Comparison of ENCODE assay signal across 1 cellular context in the genomic region with DNA sequence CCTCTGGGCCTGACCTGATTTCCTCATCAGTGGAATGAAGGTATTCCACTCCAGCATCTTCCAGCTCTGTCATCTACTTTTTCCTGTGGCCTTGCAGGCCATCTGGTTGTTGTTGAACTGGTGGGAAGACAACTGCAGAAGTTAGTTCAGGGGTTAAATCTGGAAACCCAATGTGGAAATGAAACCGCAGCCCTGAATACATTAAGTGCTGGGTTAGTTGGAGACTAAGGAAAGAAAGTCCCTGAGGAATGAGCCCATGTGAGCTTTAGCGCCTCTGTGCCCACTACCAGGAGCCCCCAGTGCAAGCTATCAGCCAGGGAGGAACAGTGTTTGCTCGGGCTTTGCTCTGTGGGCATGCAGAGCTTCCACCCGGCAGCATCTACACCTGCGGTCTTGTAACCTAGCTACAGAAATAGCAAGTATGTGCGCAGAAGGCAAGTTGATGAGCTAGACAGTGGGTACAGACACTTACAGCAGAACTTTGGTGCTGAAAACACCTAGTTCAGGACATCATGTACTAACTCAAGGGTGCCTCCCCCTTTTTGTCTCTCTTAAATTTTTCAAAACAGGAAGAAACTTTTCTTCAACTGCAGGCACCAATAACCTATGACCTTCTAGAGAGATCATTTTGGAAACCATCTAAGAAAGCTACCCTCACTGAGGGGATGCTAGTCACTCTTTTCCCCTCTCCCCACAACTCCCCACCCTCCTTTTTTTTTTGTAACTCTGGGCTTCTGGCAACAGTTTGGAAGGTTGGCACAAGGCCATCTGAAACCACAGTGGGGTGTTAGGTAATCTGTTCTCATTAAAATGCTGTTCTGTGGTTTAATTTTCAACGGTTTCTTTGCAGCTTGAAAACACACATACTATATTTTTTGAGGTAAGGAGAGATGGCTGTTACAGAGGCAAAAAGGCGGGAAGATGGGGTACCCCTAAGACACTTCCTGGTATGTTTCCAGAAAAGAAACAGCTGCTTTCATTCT.
TF ChIP-seq lines count a peak whose summit lies in the region.

No MANE protein-coding gene starts in this region.

TF ChIP-seq in GM12878, 131 proteins besides CTCF, POLR2A, EP300 and RAD21 (continued from another document and continues in another):
- peak; percentile 51; the same call in 1 of the 2 replicates for TF ChIP-seq BCL11A (IDR thresholded peaks at IDR 0.05; ENCODE audit: low read depth, low read length)
- no peak for TF ChIP-seq HDAC6 (IDR thresholded peaks at IDR 0.05; ENCODE audit: unreplicated experiment)
- TF ChIP-seq, protein P1, sequence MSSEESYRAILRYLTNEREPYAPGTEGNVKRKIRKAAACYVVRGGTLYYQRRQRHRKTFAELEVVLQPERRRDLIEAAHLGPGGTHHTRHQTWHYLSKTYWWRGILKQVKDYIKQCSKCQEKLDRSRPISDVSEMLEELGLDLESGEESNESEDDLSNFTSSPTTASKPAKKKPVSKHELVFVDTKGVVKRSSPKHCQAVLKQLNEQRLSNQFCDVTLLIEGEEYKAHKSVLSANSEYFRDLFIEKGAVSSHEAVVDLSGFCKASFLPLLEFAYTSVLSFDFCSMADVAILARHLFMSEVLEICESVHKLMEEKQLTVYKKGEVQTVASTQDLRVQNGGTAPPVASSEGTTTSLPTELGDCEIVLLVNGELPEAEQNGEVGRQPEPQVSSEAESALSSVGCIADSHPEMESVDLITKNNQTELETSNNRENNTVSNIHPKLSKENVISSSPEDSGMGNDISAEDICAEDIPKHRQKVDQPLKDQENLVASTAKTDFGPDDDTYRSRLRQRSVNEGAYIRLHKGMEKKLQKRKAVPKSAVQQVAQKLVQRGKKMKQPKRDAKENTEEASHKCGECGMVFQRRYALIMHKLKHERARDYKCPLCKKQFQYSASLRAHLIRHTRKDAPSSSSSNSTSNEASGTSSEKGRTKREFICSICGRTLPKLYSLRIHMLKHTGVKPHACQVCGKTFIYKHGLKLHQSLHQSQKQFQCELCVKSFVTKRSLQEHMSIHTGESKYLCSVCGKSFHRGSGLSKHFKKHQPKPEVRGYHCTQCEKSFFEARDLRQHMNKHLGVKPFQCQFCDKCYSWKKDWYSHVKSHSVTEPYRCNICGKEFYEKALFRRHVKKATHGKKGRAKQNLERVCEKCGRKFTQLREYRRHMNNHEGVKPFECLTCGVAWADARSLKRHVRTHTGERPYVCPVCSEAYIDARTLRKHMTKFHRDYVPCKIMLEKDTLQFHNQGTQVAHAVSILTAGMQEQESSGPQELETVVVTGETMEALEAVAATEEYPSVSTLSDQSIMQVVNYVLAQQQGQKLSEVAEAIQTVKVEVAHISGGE (CRISPR knock-in tag; IDR thresholded peaks at IDR 0.05), result no peak
- TF ChIP-seq, protein P2, sequence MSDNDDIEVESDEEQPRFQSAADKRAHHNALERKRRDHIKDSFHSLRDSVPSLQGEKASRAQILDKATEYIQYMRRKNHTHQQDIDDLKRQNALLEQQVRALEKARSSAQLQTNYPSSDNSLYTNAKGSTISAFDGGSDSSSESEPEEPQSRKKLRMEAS (IDR thresholded peaks at IDR 0.05; ENCODE audit: low read depth, low read length), result no peak; the same call in 1 of the 2 replicates
- TF ChIP-seq KLF5 (IDR thresholded peaks at IDR 0.05; ENCODE audit: partially characterized antibody), result peak; percentile 78
- TF ChIP-seq ATF7 (IDR thresholded peaks at IDR 0.05; ENCODE audit: low read depth), result peak; percentile 73; the same call in 1 of the 2 replicates
- TF ChIP-seq, protein P3, sequence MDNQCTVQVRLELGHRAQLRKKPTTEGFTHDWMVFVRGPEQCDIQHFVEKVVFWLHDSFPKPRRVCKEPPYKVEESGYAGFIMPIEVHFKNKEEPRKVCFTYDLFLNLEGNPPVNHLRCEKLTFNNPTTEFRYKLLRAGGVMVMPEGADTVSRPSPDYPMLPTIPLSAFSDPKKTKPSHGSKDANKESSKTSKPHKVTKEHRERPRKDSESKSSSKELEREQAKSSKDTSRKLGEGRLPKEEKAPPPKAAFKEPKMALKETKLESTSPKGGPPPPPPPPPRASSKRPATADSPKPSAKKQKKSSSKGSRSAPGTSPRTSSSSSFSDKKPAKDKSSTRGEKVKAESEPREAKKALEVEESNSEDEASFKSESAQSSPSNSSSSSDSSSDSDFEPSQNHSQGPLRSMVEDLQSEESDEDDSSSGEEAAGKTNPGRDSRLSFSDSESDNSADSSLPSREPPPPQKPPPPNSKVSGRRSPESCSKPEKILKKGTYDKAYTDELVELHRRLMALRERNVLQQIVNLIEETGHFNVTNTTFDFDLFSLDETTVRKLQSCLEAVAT (IDR thresholded peaks at IDR 0.05), result peak; percentile 61; the same call in 1 of the 2 replicates
- peak; percentile 54; the same call in 1 of the 2 replicates for TF ChIP-seq TCF12 (IDR thresholded peaks at IDR 0.05; ENCODE audit: low read depth, low read length)
- peak; percentile 84 for TF ChIP-seq IKZF1 (conservative IDR thresholded peaks at IDR 0.05)
- TF ChIP-seq TAF1 (IDR thresholded peaks at IDR 0.05; ENCODE audit: borderline replicate concordance, low read depth, low read length), result no peak
- no peak for TF ChIP-seq FOS (IDR thresholded peaks at IDR 0.05; ENCODE audit: borderline replicate concordance, extremely low read depth, insufficient read length)
- no peak for TF ChIP-seq ZNF217 (IDR thresholded peaks at IDR 0.05)
- TF ChIP-seq ESRRA (IDR thresholded peaks at IDR 0.05; ENCODE audit: low read length), result peak; percentile 63; the same call in 1 of the 2 replicates
- no peak for TF ChIP-seq NFYA (IDR thresholded peaks at IDR 0.05; ENCODE audit: borderline replicate concordance, low read depth, low read length)
- no peak for TF ChIP-seq RELA (IDR thresholded peaks at IDR 0.05; ENCODE audit: borderline replicate concordance, partially characterized antibody)
- no peak for TF ChIP-seq MTA3 (IDR thresholded peaks at IDR 0.05; ENCODE audit: borderline replicate concordance, low read length)
- no peak for TF ChIP-seq NRF1 (conservative IDR thresholded peaks at IDR 0.05; ENCODE audit: low read depth, low read length)
- TF ChIP-seq, protein P4, sequence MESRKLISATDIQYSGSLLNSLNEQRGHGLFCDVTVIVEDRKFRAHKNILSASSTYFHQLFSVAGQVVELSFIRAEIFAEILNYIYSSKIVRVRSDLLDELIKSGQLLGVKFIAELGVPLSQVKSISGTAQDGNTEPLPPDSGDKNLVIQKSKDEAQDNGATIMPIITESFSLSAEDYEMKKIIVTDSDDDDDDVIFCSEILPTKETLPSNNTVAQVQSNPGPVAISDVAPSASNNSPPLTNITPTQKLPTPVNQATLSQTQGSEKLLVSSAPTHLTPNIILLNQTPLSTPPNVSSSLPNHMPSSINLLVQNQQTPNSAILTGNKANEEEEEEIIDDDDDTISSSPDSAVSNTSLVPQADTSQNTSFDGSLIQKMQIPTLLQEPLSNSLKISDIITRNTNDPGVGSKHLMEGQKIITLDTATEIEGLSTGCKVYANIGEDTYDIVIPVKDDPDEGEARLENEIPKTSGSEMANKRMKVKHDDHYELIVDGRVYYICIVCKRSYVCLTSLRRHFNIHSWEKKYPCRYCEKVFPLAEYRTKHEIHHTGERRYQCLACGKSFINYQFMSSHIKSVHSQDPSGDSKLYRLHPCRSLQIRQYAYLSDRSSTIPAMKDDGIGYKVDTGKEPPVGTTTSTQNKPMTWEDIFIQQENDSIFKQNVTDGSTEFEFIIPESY (IDR thresholded peaks at IDR 0.05), result no peak
- TF ChIP-seq PBX3 (IDR thresholded peaks at IDR 0.05; ENCODE audit: insufficient replicate concordance, low read depth, low read length), result no peak
- peak; percentile 60; the same call in 1 of the 2 replicates for TF ChIP-seq DPF2 (IDR thresholded peaks at IDR 0.05)
- peak; percentile 42; the same call in 1 of the 2 replicates for TF ChIP-seq EED (IDR thresholded peaks at IDR 0.05; ENCODE audit: low read depth)
- TF ChIP-seq, protein P5, sequence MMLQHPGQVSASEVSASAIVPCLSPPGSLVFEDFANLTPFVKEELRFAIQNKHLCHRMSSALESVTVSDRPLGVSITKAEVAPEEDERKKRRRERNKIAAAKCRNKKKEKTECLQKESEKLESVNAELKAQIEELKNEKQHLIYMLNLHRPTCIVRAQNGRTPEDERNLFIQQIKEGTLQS (IDR thresholded peaks at IDR 0.05; ENCODE audit: borderline replicate concordance, extremely low read depth, low read depth, low read length), result no peak
- no peak for TF ChIP-seq ETV6 (conservative IDR thresholded peaks at IDR 0.05 in 1 of 2, IDR thresholded peaks at IDR 0.05 in 1 of 2; ENCODE audit: borderline replicate concordance in 1 of 2, low read depth in 1 of 2)
- TF ChIP-seq EZH2 (IDR thresholded peaks at IDR 0.05; ENCODE audit: borderline replicate concordance, control insufficient read depth, low read depth, low read length), result no peak
- 0 out of 2 replicates have a peak, but pooled peaks have one; percentile 7 for TF ChIP-seq FOXK2 (IDR thresholded peaks at IDR 0.05)
- TF ChIP-seq SIX5 (IDR thresholded peaks at IDR 0.05; ENCODE audit: low read depth, low read length, severe bottlenecking), result no peak
- TF ChIP-seq STAT3 (IDR thresholded peaks at IDR 0.05; ENCODE audit: low read depth, low read length), result no peak
- no peak for TF ChIP-seq HSF1 (IDR thresholded peaks at IDR 0.05; ENCODE audit: low read depth, low read length)
- peak; percentile 73 for TF ChIP-seq ZSCAN29 (IDR thresholded peaks at IDR 0.05)
- TF ChIP-seq POU2F2 (IDR thresholded peaks at IDR 0.05; ENCODE audit: borderline replicate concordance, low read depth, low read length), result peak; percentile 59; the same call in 1 of the 3 replicates
- TF ChIP-seq YBX1 (IDR thresholded peaks at IDR 0.05), result no peak
- TF ChIP-seq, protein P6, sequence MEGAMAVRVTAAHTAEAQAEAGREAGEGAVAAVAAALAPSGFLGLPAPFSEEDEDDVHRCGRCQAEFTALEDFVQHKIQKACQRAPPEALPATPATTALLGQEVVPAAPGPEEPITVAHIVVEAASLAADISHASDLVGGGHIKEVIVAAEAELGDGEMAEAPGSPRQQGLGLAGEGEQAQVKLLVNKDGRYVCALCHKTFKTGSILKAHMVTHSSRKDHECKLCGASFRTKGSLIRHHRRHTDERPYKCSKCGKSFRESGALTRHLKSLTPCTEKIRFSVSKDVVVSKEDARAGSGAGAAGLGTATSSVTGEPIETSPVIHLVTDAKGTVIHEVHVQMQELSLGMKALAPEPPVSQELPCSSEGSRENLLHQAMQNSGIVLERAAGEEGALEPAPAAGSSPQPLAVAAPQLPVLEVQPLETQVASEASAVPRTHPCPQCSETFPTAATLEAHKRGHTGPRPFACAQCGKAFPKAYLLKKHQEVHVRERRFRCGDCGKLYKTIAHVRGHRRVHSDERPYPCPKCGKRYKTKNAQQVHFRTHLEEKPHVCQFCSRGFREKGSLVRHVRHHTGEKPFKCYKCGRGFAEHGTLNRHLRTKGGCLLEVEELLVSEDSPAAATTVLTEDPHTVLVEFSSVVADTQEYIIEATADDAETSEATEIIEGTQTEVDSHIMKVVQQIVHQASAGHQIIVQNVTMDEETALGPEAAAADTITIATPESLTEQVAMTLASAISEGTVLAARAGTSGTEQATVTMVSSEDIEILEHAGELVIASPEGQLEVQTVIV (IDR thresholded peaks at IDR 0.05; ENCODE audit: borderline replicate concordance, partially characterized antibody), result no peak
- TF ChIP-seq, protein P7, sequence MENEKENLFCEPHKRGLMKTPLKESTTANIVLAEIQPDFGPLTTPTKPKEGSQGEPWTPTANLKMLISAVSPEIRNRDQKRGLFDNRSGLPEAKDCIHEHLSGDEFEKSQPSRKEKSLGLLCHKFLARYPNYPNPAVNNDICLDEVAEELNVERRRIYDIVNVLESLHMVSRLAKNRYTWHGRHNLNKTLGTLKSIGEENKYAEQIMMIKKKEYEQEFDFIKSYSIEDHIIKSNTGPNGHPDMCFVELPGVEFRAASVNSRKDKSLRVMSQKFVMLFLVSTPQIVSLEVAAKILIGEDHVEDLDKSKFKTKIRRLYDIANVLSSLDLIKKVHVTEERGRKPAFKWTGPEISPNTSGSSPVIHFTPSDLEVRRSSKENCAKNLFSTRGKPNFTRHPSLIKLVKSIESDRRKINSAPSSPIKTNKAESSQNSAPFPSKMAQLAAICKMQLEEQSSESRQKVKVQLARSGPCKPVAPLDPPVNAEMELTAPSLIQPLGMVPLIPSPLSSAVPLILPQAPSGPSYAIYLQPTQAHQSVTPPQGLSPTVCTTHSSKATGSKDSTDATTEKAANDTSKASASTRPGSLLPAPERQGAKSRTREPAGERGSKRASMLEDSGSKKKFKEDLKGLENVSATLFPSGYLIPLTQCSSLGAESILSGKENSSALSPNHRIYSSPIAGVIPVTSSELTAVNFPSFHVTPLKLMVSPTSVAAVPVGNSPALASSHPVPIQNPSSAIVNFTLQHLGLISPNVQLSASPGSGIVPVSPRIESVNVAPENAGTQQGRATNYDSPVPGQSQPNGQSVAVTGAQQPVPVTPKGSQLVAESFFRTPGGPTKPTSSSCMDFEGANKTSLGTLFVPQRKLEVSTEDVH (IDR thresholded peaks at IDR 0.05; ENCODE audit: low read depth, partially characterized antibody), result no peak
- TF ChIP-seq MXI1 (IDR thresholded peaks at IDR 0.05; ENCODE audit: low read depth, low read length), result no peak; the same call in 1 of the 2 replicates
- TF ChIP-seq WRNIP1 (IDR thresholded peaks at IDR 0.05; ENCODE audit: borderline replicate concordance, low read depth, low read length), result no peak; the same call in 1 of the 2 replicates
